In the genomic region with DNA sequence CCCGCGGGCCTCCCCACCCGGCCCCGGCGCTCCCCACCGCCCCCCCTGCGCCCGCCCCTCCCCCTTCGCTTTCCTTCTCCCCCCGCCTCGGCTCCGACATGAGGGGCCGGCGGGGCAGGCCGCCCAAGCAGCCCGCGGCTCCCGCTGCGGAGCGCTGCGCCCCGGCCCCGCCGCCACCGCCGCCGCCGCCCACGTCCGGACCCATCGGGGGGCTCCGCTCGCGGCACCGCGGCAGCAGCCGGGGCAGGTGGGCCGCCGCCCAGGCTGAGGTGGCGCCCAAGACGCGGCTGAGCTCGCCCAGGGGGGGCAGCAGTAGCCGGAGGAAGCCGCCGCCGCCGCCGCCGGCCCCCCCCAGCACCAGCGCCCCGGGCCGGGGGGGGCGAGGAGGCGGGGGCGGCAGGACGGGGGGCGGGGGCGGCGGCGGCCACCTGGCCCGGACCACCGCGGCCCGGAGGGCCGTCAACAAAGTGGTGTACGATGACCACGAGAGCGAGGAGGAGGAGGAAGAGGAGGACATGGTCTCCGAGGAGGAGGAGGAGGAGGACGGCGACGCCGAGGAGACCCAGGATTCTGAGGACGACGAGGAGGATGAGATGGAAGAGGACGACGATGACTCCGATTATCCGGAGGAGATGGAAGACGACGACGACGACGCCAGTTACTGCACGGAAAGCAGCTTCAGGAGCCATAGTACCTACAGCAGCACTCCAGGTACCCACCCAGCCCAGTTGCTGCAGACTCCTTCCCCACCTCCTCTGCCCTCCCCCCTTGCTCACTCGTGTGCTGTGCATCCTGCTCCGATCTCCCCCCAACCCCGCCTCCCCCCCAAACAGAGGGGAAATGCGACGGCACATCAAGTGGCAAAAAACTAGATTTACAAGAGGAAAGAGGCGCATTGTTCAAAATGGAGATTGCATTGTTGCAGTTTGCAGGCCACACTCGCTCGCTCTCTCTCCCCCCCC, we compare ENCODE assay signal across 8 cellular contexts.
DNase-seq lines count a peak whose midpoint lies in the region; ATAC-seq lines count a peak whose summit lies in the region.
"Not testable (repeated sequence)": the region's sequence is repeated elsewhere in the genome, so short reads cannot be mapped to it uniquely, and the experiment has no call there.

No MANE protein-coding gene starts in this region.

- H3K4me3 ChIP-seq in endocrine pancreas (ENCODE audit: control insufficient read depth, insufficient read depth, low read length) = peak overlapping the region; percentile 85

- ATAC-seq in GM19467 (IDR thresholded peaks at IDR 0.05; ENCODE audit: unreplicated experiment) (peak; percentile 31), HG03469 (IDR thresholded peaks at IDR 0.05; ENCODE audit: unreplicated experiment) (peak; percentile 3)

- H3K36me3 ChIP-seq in endocrine pancreas (ENCODE audit: control insufficient read depth, insufficient read depth, low read length) = not testable (repeated sequence)

- not testable (repeated sequence) for H3K9me3 ChIP-seq in endocrine pancreas (ENCODE audit: control insufficient read depth, low read length)

- peaks cover 17% of the 10 kb centered on the region for H3K4me1 ChIP-seq in endocrine pancreas (ENCODE audit: control insufficient read depth, insufficient read depth, low read length)

- peak in 11 of 14 donors; percentile 42 to 82 (median 73) for DNase-seq in C1 segment of cervical spinal cord (lab: John Stamatoyannopoulos, UW)
- DNase-seq in OCI-M1 (lab: John Stamatoyannopoulos, UW) = peak; percentile 64
- peak; percentile 30 for DNase-seq in activated T-cell treated with anti-CD3 and anti-CD28 coated beads for 24 hours (ENCODE audit: low read depth)
- peak; percentile 41 for DNase-seq in medulla oblongata (ENCODE audit: extremely low spot score)
- DNase-seq in stimulated activated CD4-positive, alpha-beta T cell treated with anti-CD3 and anti-CD28 coated beads, Interleukin-4, amount 100 ng/mL, for 48 hours (ENCODE audit: low read depth in 2 of 2) = peak; percentile 22 to 27

- not testable (repeated sequence) for H3K27me3 ChIP-seq in endocrine pancreas (ENCODE audit: control insufficient read depth, insufficient read depth, low read length)

- peak overlapping the region; percentile 42 for H3K9ac ChIP-seq in endocrine pancreas (ENCODE audit: control insufficient read depth, insufficient read depth, low read length)

Comparison
In these comparisons a context has a peak if more than half of its experiments do, and no peak if none do; other contexts are left out.
1. Peak in every context shown above with its lines: DNase-seq, ATAC-seq and H3K4me3 ChIP-seq.